In genomic region chr19:54229146-54229545, GRCh38 we compare ENCODE assay signal across 35 cellular contexts. TPM values are rescaled to one million over a fixed set of nuclear protein-coding genes. Genes with fewer than 3 reads are reported as not detected.
"Had no signal": no experiment of that assay in that cellular context is flagged by ENCODE, and none has a peak within 500 bp of the region (broad histone marks: within the 10 kb centered on the region; RNA-seq: fewer than 3 reads in every experiment).

No MANE protein-coding gene starts in this region.

- H3K27ac ChIP-seq: brain microvascular endothelial cell, dorsolateral prefrontal cortex, esophagus muscularis mucosa, foreskin keratinocyte, gastrocnemius medialis had no signal

- H3K36me3 Mint-ChIP-seq: activated CD4-positive, alpha-beta memory T cell treated with anti-CD3 and anti-CD28 coated beads for 36 hours; activated CD8-positive, alpha-beta memory T cell treated with anti-CD3 and anti-CD28 coated beads, Interleukin-2, amount 10 ng/mL, durations not matched to agents 7 days and 5 days; activated naive CD8-positive, alpha-beta T cell; WTC11 had no signal

- H3K4me1 Mint-ChIP-seq: WTC11 had no signal

- DNase-seq: activated CD4-positive, alpha-beta memory T cell treated with anti-CD3 and anti-CD28 coated beads for 36 hours; activated CD4-positive, alpha-beta T cell treated with anti-CD3 and anti-CD28 coated beads for 1 hour; activated CD4-positive, alpha-beta T cell treated with anti-CD3 and anti-CD28 coated beads for 4 hours; activated CD8-positive, alpha-beta memory T cell treated with anti-CD3 and anti-CD28 coated beads, Interleukin-2, amount 10 ng/mL, durations not matched to agents 7 days and 5 days; activated CD8-positive, alpha-beta memory T cell treated with anti-CD3 and anti-CD28 coated beads, Interleukin-2, amount 50 U/mL, for 4 hours; activated CD8-positive, alpha-beta T cell treated with anti-CD3 and anti-CD28 coated beads, Interleukin-2, amount 10 ng/mL, durations not matched to agents 7 days and 5 days; activated effector memory CD4-positive, alpha-beta T cell treated with Interleukin-2 at 50 U/mL for 16 hours; activated gamma-delta T cell treated with Interleukin-2 at 50 U/mL for 16 hours; activated naive CD4-positive, alpha-beta T cell treated with anti-CD3 and anti-CD28 coated beads, Interleukin-2, amount 50 U/mL, for 16 hours; activated naive CD4-positive, alpha-beta T cell treated with Interleukin-2 at 50 U/mL for 16 hours; activated T-cell treated with anti-CD3 and anti-CD28 coated beads, Interleukin-2, amount 50 U/mL, for 1 hour; activated T-cell treated with anti-CD3 and anti-CD28 coated beads, Interleukin-2, amount 50 U/mL, for 48 hours; amniotic stem cell; anterior cingulate cortex; brain microvascular endothelial cell; dorsolateral prefrontal cortex; effector CD4-positive, alpha-beta T cell; effector memory CD8-positive, alpha-beta T cell; erythroblast; foreskin keratinocyte; gastrocnemius medialis; T-helper 1 cell; T-helper 17 cell; T1000 had no signal

- H3K4me3 Mint-ChIP-seq: activated CD4-positive, alpha-beta memory T cell treated with anti-CD3 and anti-CD28 coated beads for 36 hours; activated CD8-positive, alpha-beta memory T cell treated with anti-CD3 and anti-CD28 coated beads, Interleukin-2, amount 10 ng/mL, durations not matched to agents 7 days and 5 days; activated CD8-positive, alpha-beta T cell treated with anti-CD3 and anti-CD28 coated beads, Interleukin-2, amount 10 ng/mL, durations not matched to agents 7 days and 5 days; activated naive CD8-positive, alpha-beta T cell; central memory CD8-positive, alpha-beta T cell; dendritic cell treated with granulocyte-macrophage colony-stimulating factor and Interleukin-4, amounts not matched to agents 40 ng/mL and 50 ng/mL, for 4 days; effector memory CD8-positive, alpha-beta T cell; T-helper 17 cell; T-helper 2 cell treated with Interferon-gamma antibody and Interleukin-4, amounts not matched to agents 5 μg/mL and 100 μg/mL, for 36 hours; WTC11 had no signal

- H3K4me1 ChIP-seq: foreskin keratinocyte, gastrocnemius medialis had no signal

- H3K4me3 ChIP-seq: dorsolateral prefrontal cortex, esophagus muscularis mucosa, gastrocnemius medialis had no signal

- H3K9me3 ChIP-seq: esophagus muscularis mucosa, gastrocnemius medialis had no signal

- H3K9me3 Mint-ChIP-seq: activated CD4-positive, alpha-beta memory T cell treated with anti-CD3 and anti-CD28 coated beads for 36 hours; central memory CD8-positive, alpha-beta T cell; dendritic cell treated with granulocyte-macrophage colony-stimulating factor and Interleukin-4, amounts not matched to agents 40 ng/mL and 50 ng/mL, for 4 days; effector memory CD8-positive, alpha-beta T cell had no signal

- ATAC-seq: activated CD8-positive, alpha-beta memory T cell treated with anti-CD3 and anti-CD28 coated beads, Interleukin-2, amount 10 ng/mL, durations not matched to agents 7 days and 5 days; activated CD8-positive, alpha-beta T cell treated with anti-CD3 and anti-CD28 coated beads, Interleukin-2, amount 10 ng/mL, durations not matched to agents 7 days and 5 days; effector memory CD8-positive, alpha-beta T cell; foreskin keratinocyte; gastrocnemius medialis; SK-N-SH treated with all-trans-retinoic acid at 6 μM for 48 hours; T-helper 17 cell; WTC11 had no signal

- H3K36me3 ChIP-seq: brain microvascular endothelial cell, esophagus muscularis mucosa, gastrocnemius medialis had no signal

- H3K27ac Mint-ChIP-seq: activated CD4-positive, alpha-beta memory T cell treated with anti-CD3 and anti-CD28 coated beads for 36 hours; activated CD8-positive, alpha-beta memory T cell treated with anti-CD3 and anti-CD28 coated beads, Interleukin-2, amount 10 ng/mL, durations not matched to agents 7 days and 5 days; activated CD8-positive, alpha-beta T cell treated with anti-CD3 and anti-CD28 coated beads, Interleukin-2, amount 10 ng/mL, durations not matched to agents 7 days and 5 days; activated naive CD8-positive, alpha-beta T cell; dendritic cell treated with granulocyte-macrophage colony-stimulating factor and Interleukin-4, amounts not matched to agents 40 ng/mL and 50 ng/mL, for 4 days; effector memory CD8-positive, alpha-beta T cell; T-helper 17 cell; T-helper 2 cell treated with Interferon-gamma antibody and Interleukin-4, amounts not matched to agents 5 μg/mL and 100 μg/mL, for 36 hours; WTC11 had no signal

- H3K27me3 ChIP-seq: brain microvascular endothelial cell, foreskin keratinocyte had no signal

RNA-seq across cellular contexts. Expression of gene LILRB3, which starts 6.3 kb away (rescaled TPM):
- total RNA-seq: activated CD8-positive, alpha-beta memory T cell treated with anti-CD3 and anti-CD28 coated beads for 36 hours; astrocyte; bronchial epithelial cell; foreskin keratinocyte; glomerular endothelial cell; WTC11 had no signal

RNA-seq across cellular contexts. Expression of gene LILRA6, which starts 13.4 kb away (rescaled TPM):
- total RNA-seq: activated CD8-positive, alpha-beta memory T cell treated with anti-CD3 and anti-CD28 coated beads for 36 hours; activated CD8-positive, alpha-beta memory T cell treated with anti-CD3 and anti-CD28 coated beads, Interleukin-2, amount 10 ng/mL, durations not matched to agents 7 days and 5 days; astrocyte; bronchial epithelial cell; foreskin keratinocyte; glomerular endothelial cell; WTC11 had no signal
- polyA plus RNA-seq: foreskin keratinocyte had no signal

RNA-seq across cellular contexts. Expression of gene LILRB5, which starts 27.9 kb away (rescaled TPM):
- total RNA-seq: activated CD4-positive, alpha-beta memory T cell treated with anti-CD3 and anti-CD28 coated beads for 36 hours; activated CD8-positive, alpha-beta memory T cell treated with anti-CD3 and anti-CD28 coated beads for 36 hours; activated CD8-positive, alpha-beta memory T cell treated with anti-CD3 and anti-CD28 coated beads, Interleukin-2, amount 10 ng/mL, durations not matched to agents 7 days and 5 days; activated CD8-positive, alpha-beta T cell treated with anti-CD3 and anti-CD28 coated beads, Interleukin-2, amount 10 ng/mL, durations not matched to agents 7 days and 5 days; astrocyte; bronchial epithelial cell; foreskin keratinocyte; glomerular endothelial cell had no signal
- polyA plus RNA-seq: foreskin keratinocyte had no signal
